ENCODE assay signal across 18 cellular contexts in genomic region chr16:56974549-56975300, GRCh38. TPM values are rescaled to one million over a fixed set of nuclear protein-coding genes. Genes with fewer than 3 reads are reported as not detected.
A peak's percentile ranks its signal among the peaks of the same experiment; 100 is the strongest.
DNase-seq lines count a peak whose midpoint lies in the region; ATAC-seq and TF ChIP-seq lines count a peak whose summit lies in the region.
"Had no signal": no experiment of that assay in that cellular context is flagged by ENCODE, and none has a peak within 500 bp of the region (broad histone marks: within the 10 kb centered on the region; RNA-seq: fewer than 3 reads in every experiment).

No MANE protein-coding gene starts in this region.

- H3K27me3 ChIP-seq in Karpas-422 (ENCODE audit: low read length) (no peaks in the 10 kb centered on the region), neutrophil (no peaks in the 10 kb centered on the region)
- H3K27me3 ChIP-seq: ascending aorta had no signal

- H3K27ac Mint-ChIP-seq in activated CD8-positive, alpha-beta T cell treated with anti-CD3 and anti-CD28 coated beads, Interleukin-2, amount 10 ng/mL, durations not matched to agents 7 days and 5 days = peak overlapping the region; percentile 16
- H3K27ac Mint-ChIP-seq in activated CD8-positive, alpha-beta T cell treated with anti-CD3 and anti-CD28 coated beads for 36 hours = no peak overlapping the region
- H3K27ac Mint-ChIP-seq in T-helper 17 cell = peak overlapping the region; percentile 93
- H3K27ac Mint-ChIP-seq: HFFc6 had no signal

- H3K27me3 Mint-ChIP-seq in activated CD8-positive, alpha-beta T cell treated with anti-CD3 and anti-CD28 coated beads, Interleukin-2, amount 10 ng/mL, durations not matched to agents 7 days and 5 days (ENCODE audit: low read depth) = no peaks in the 10 kb centered on the region
- no peaks in the 10 kb centered on the region for H3K27me3 Mint-ChIP-seq in activated CD8-positive, alpha-beta T cell treated with anti-CD3 and anti-CD28 coated beads for 36 hours
- no peaks in the 10 kb centered on the region for H3K27me3 Mint-ChIP-seq in T-helper 17 cell

- H3K36me3 ChIP-seq in Karpas-422 (ENCODE audit: insufficient read depth, low read length) = no peaks in the 10 kb centered on the region
- no peaks in the 10 kb centered on the region for H3K36me3 ChIP-seq in neutrophil
- H3K36me3 ChIP-seq: ascending aorta had no signal

- H3K9me2 ChIP-seq in Karpas-422 (replicated peaks; ENCODE audit: insufficient read depth, low read length) = no peaks in the 10 kb centered on the region
- H3K9me2 ChIP-seq: SK-N-SH had no signal

- no peak overlapping the region for H2AFZ ChIP-seq in Karpas-422 (ENCODE audit: low read length)

- H3K4me3 ChIP-seq in Karpas-422 (ENCODE audit: low read length) (no peak overlapping the region), neutrophil (ENCODE audit: low read depth in 1 of 2, low read length in 1 of 2) (no peak overlapping the region)
- H3K4me3 ChIP-seq: ascending aorta had no signal

- CTCF ChIA-PET in activated CD8-positive, alpha-beta T cell treated with anti-CD3 and anti-CD28 coated beads, Interleukin-2, amount 10 ng/mL, durations not matched to agents 7 days and 5 days (lab: Charles Lee) = interaction anchor here (1.4 to 10.2 kb wide), 2 partner anchors 10 to 13 kb away, joined by 4 to 87 read pairs; no protein-coding TSS in a partner anchor
- CTCF ChIA-PET in activated CD8-positive, alpha-beta T cell treated with anti-CD3 and anti-CD28 coated beads for 36 hours (lab: Charles Lee) = interaction anchor here (1.1 to 8.5 kb wide), 2 partner anchors 9 to 11 kb away, joined by 4 to 87 read pairs; no protein-coding TSS in a partner anchor

- no peaks in the 10 kb centered on the region for H3K9me3 ChIP-seq in Karpas-422 (ENCODE audit: low read length)
- H3K9me3 ChIP-seq in T-helper 17 cell (ENCODE audit: control insufficient read depth, low read length, poor library complexity, severe bottlenecking) = no peaks in the 10 kb centered on the region
- H3K9me3 ChIP-seq in neutrophil = no peaks in the 10 kb centered on the region
- H3K9me3 ChIP-seq: ascending aorta, Caco-2, SK-N-SH had no signal

- H3K36me3 Mint-ChIP-seq in activated CD8-positive, alpha-beta T cell treated with anti-CD3 and anti-CD28 coated beads, Interleukin-2, amount 10 ng/mL, durations not matched to agents 7 days and 5 days (ENCODE audit: low read depth) = peaks cover 8% of the 10 kb centered on the region
- H3K36me3 Mint-ChIP-seq in activated CD8-positive, alpha-beta T cell treated with anti-CD3 and anti-CD28 coated beads for 36 hours (ENCODE audit: low read depth) = no peaks in the 10 kb centered on the region
- H3K36me3 Mint-ChIP-seq in T-helper 17 cell (ENCODE audit: low read depth) = no peaks in the 10 kb centered on the region

- no peak for DNase-seq in activated CD8-positive, alpha-beta T cell treated with anti-CD3 and anti-CD28 coated beads, Interleukin-2, amount 10 ng/mL, durations not matched to agents 7 days and 5 days
- no peak for DNase-seq in activated CD8-positive, alpha-beta T cell treated with anti-CD3 and anti-CD28 coated beads for 36 hours
- no peak for DNase-seq in Karpas-422
- no peak for DNase-seq in T-helper 17 cell
- no peak for DNase-seq in cortex of kidney (lab: John Stamatoyannopoulos, UW)
- DNase-seq in HuH-7.5 (ENCODE audit: low spot score) = no peak
- DNase-seq: ACHN; activated effector memory CD4-positive, alpha-beta T cell treated with anti-CD3 and anti-CD28 coated beads, Interleukin-2, amount 50 U/mL, for 16 hours; Caco-2; HFFc6; NCI-H1105; retina; SK-N-SH had no signal

- no peak overlapping the region for H3K9ac ChIP-seq in Karpas-422 (ENCODE audit: low read length)
- H3K9ac ChIP-seq: SK-N-SH had no signal

- H4K20me1 ChIP-seq in Karpas-422 (ENCODE audit: insufficient read depth, low read depth, low read length) = no peaks in the 10 kb centered on the region

- peak overlapping the region; percentile 68 for H3K4me2 ChIP-seq in Karpas-422 (ENCODE audit: low read depth, low read length, poor library complexity, severe bottlenecking)
- H3K4me2 ChIP-seq: SK-N-SH had no signal

- H3K27ac ChIP-seq in Karpas-422 (ENCODE audit: low read length) (no peak overlapping the region), neutrophil (peak overlapping the region; percentile 49)
- H3K27ac ChIP-seq: ascending aorta had no signal

- intact Hi-C loops in activated CD8-positive, alpha-beta T cell treated with anti-CD3 and anti-CD28 coated beads for 36 hours (cut with micrococcal nuclease) = no loop called here

- H3K79me2 ChIP-seq in Karpas-422 (ENCODE audit: low read length) = no peaks in the 10 kb centered on the region

- H3K4me1 Mint-ChIP-seq in activated CD8-positive, alpha-beta T cell treated with anti-CD3 and anti-CD28 coated beads, Interleukin-2, amount 10 ng/mL, durations not matched to agents 7 days and 5 days (ENCODE audit: low read depth) = peaks cover 35% of the 10 kb centered on the region
- H3K4me1 Mint-ChIP-seq in activated CD8-positive, alpha-beta T cell treated with anti-CD3 and anti-CD28 coated beads for 36 hours (ENCODE audit: low read depth) = peaks cover 52% of the 10 kb centered on the region
- peaks cover 39% of the 10 kb centered on the region for H3K4me1 Mint-ChIP-seq in T-helper 17 cell

- TF ChIP-seq CTCF in activated CD8-positive, alpha-beta T cell treated with anti-CD3 and anti-CD28 coated beads for 36 hours (IDR thresholded peaks at IDR 0.05) = no peak
- no peak for TF ChIP-seq CTCF in neutrophil (IDR thresholded peaks at IDR 0.05)

- peaks cover 69% of the 10 kb centered on the region for H3K4me1 ChIP-seq in Karpas-422 (ENCODE audit: low read length)
- peaks cover 35 to 48% of the 10 kb centered on the region in 2 experiments for H3K4me1 ChIP-seq in neutrophil (ENCODE audit: control insufficient read depth in 1 of 2, insufficient read depth in 1 of 2, low read depth in 1 of 2, low read length in 1 of 2)
- H3K4me1 ChIP-seq: ascending aorta had no signal

- POLR2A ChIA-PET in activated CD8-positive, alpha-beta T cell treated with anti-CD3 and anti-CD28 coated beads, Interleukin-2, amount 10 ng/mL, durations not matched to agents 7 days and 5 days (lab: Charles Lee) = interaction anchor here (0.7 kb wide), 1 partner anchor 43 kb away, joined by 5 read pairs; no protein-coding TSS in a partner anchor
- POLR2A ChIA-PET in activated CD8-positive, alpha-beta T cell treated with anti-CD3 and anti-CD28 coated beads for 36 hours (lab: Charles Lee) = interaction anchor here (0.7 to 5.7 kb wide), 9 partner anchors 8 to 119 kb away, joined by 3 to 31 read pairs (median 4); partner anchors contain the start of gene NLRC5

- H3K9me3 Mint-ChIP-seq in activated CD8-positive, alpha-beta T cell treated with anti-CD3 and anti-CD28 coated beads, Interleukin-2, amount 10 ng/mL, durations not matched to agents 7 days and 5 days (ENCODE audit: insufficient read depth) = no peaks in the 10 kb centered on the region
- no peaks in the 10 kb centered on the region for H3K9me3 Mint-ChIP-seq in activated CD8-positive, alpha-beta T cell treated with anti-CD3 and anti-CD28 coated beads for 36 hours
- H3K9me3 Mint-ChIP-seq: HFFc6 had no signal

- ATAC-seq in activated CD8-positive, alpha-beta T cell treated with anti-CD3 and anti-CD28 coated beads, Interleukin-2, amount 10 ng/mL, durations not matched to agents 7 days and 5 days = no peak
- ATAC-seq in activated CD8-positive, alpha-beta T cell treated with anti-CD3 and anti-CD28 coated beads for 36 hours = no peak
- ATAC-seq in T-helper 17 cell (no peak), GM21447 (IDR thresholded peaks at IDR 0.05; ENCODE audit: unreplicated experiment) (no peak)
- ATAC-seq: Panc1 had no signal

- no peak overlapping the region for H3K4me3 Mint-ChIP-seq in activated CD8-positive, alpha-beta T cell treated with anti-CD3 and anti-CD28 coated beads, Interleukin-2, amount 10 ng/mL, durations not matched to agents 7 days and 5 days
- H3K4me3 Mint-ChIP-seq in activated CD8-positive, alpha-beta T cell treated with anti-CD3 and anti-CD28 coated beads for 36 hours = no peak overlapping the region
- no peak overlapping the region for H3K4me3 Mint-ChIP-seq in T-helper 17 cell
- H3K4me3 Mint-ChIP-seq: HFFc6 had no signal

RNA-seq across cellular contexts. Expression of gene CETP, which starts 13.0 kb away (rescaled TPM):
- not detected for total RNA-seq in activated CD8-positive, alpha-beta T cell treated with anti-CD3 and anti-CD28 coated beads, Interleukin-2, amount 10 ng/mL, durations not matched to agents 7 days and 5 days
- not detected for total RNA-seq in activated CD8-positive, alpha-beta T cell treated with anti-CD3 and anti-CD28 coated beads for 36 hours
- 0.32 and 0.48 TPM in 2 replicates for total RNA-seq in Karpas-422 (2014; rRNA removed; shearing (Covaris generic); ENCODE audit: low replicate concordance)
- total RNA-seq in T-helper 17 cell = 1 to 10 TPM in 1 of 2 donors, not detected in 1; 2.3 TPM
- total RNA-seq: ascending aorta, Caco-2, chondrocyte, HFFc6 had no signal

RNA-seq across cellular contexts. Expression of gene NLRC5, which starts 14.6 kb away (rescaled TPM):
- 100 to 1,000 TPM; 280 to 291 TPM for total RNA-seq in activated CD8-positive, alpha-beta T cell treated with anti-CD3 and anti-CD28 coated beads, Interleukin-2, amount 10 ng/mL, durations not matched to agents 7 days and 5 days
- 100 to 1,000 TPM; 135 to 153 TPM for total RNA-seq in activated CD8-positive, alpha-beta T cell treated with anti-CD3 and anti-CD28 coated beads for 36 hours
- 103 and 116 TPM in 2 replicates for total RNA-seq in Karpas-422 (2014; rRNA removed; shearing (Covaris generic); ENCODE audit: low replicate concordance)
- 100 to 1,000 TPM; 381 to 578 TPM for total RNA-seq in T-helper 17 cell

RNA-seq across cellular contexts. Expression of gene HERPUD1, which starts 42.8 kb away (rescaled TPM):
- total RNA-seq in activated CD8-positive, alpha-beta T cell treated with anti-CD3 and anti-CD28 coated beads, Interleukin-2, amount 10 ng/mL, durations not matched to agents 7 days and 5 days = 10 to 100 TPM; 88.2 to 95.2 TPM
- total RNA-seq in activated CD8-positive, alpha-beta T cell treated with anti-CD3 and anti-CD28 coated beads for 36 hours = 100 to 1,000 TPM; 142 to 150 TPM
- 98.1 and 112 TPM in 2 replicates for total RNA-seq in Karpas-422 (2014; rRNA removed; shearing (Covaris generic); ENCODE audit: low replicate concordance)
- 100 to 1,000 TPM; 225 to 255 TPM for total RNA-seq in T-helper 17 cell
